9 cellular contexts compared by ENCODE assay signal in the genomic region with DNA sequence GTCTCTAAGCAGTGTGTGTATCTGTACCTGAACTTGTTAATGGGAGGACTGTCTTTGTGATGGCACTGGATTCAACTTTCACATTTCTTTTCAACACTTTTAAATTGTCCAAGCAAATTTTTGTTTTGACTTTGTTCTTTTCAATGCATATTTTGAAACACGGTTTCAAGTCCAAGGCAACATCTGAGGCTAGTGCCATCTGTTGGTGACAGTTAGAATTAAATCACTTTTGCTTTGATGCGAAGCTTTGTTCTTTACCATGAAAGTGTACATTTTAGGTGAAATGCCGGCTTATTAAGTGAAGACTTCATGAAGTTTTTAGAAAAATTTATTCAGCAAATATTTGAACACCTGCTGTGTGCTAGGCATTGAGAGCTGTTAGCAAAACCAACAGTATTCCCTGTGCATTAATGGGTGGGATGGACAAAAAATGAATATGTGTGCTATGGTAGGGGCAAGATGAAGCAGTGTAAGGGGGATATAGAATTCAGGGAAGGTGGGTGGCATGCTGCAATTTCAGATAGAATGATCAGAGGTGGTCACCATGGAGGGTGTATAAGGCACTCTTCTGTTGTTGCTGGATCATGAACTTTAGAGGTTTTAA.
DNase-seq lines count a peak whose midpoint lies in the region; ATAC-seq, FAIRE-seq and TF ChIP-seq lines count a peak whose summit lies in the region.
"Had no signal": no experiment of that assay in that cellular context is flagged by ENCODE, and none has a peak within 500 bp of the region (broad histone marks: within the 10 kb centered on the region; RNA-seq: fewer than 3 reads in every experiment).

No MANE protein-coding gene starts in this region.

- 55% methylated on average over 3 of the region's 3 CpGs for WGBS in right lobe of liver (ENCODE audit: insufficient coverage, low coverage, low lambda C conversion rate, missing lambda C conversion rate)

- no peak for TF ChIP-seq POLR2A in right lobe of liver (IDR thresholded peaks at IDR 0.05)

- H3K27ac Mint-ChIP-seq in activated T-helper 17 cell treated with anti-CD3 and anti-CD28 coated beads, Interleukin-2, amount 50 U/mL, for 72 hours: peak overlapping the region; percentile 86

- H3K4me1 ChIP-seq in right lobe of liver: no peaks in the 10 kb centered on the region

- no peaks in the 10 kb centered on the region for H3K9me3 ChIP-seq in right lobe of liver

- FAIRE-seq in D721Med (lab: Jason Lieb, UNC): peak; percentile 77

- no peaks in the 10 kb centered on the region for H3K27me3 ChIP-seq in right lobe of liver

- TF ChIP-seq CTCF in D721Med (IDR thresholded peaks at IDR 0.05; ENCODE audit: insufficient read depth, missing control alignments) (peak; percentile 49), HFF-Myc (IDR thresholded peaks at IDR 0.05; ENCODE audit: low read depth, low read length, missing control alignments) (peak; percentile 40), right lobe of liver (IDR thresholded peaks at IDR 0.05) (peak; percentile 37 to 61 (median 56))

- no peaks in the 10 kb centered on the region for H3K9me3 Mint-ChIP-seq in activated T-helper 17 cell treated with anti-CD3 and anti-CD28 coated beads, Interleukin-2, amount 50 U/mL, for 72 hours

- H3K27me3 Mint-ChIP-seq in activated T-helper 17 cell treated with anti-CD3 and anti-CD28 coated beads, Interleukin-2, amount 50 U/mL, for 72 hours: no peaks in the 10 kb centered on the region

- no peaks in the 10 kb centered on the region for H3K36me3 ChIP-seq in right lobe of liver

- ATAC-seq in activated T-helper 17 cell treated with anti-CD3 and anti-CD28 coated beads, Interleukin-2, amount 50 U/mL, for 72 hours (replicated peaks): no peak
- ATAC-seq in right lobe of liver: peak; percentile 21 to 54 (median 36)

- H3K4me1 Mint-ChIP-seq in activated T-helper 17 cell treated with anti-CD3 and anti-CD28 coated beads, Interleukin-2, amount 50 U/mL, for 72 hours: peaks cover 27% of the 10 kb centered on the region

- no peak overlapping the region for H3K27ac ChIP-seq in right lobe of liver

- H3K36me3 Mint-ChIP-seq in activated T-helper 17 cell treated with anti-CD3 and anti-CD28 coated beads, Interleukin-2, amount 50 U/mL, for 72 hours (ENCODE audit: low read depth): peaks cover 29% of the 10 kb centered on the region

- H3K4me3 ChIP-seq in HFF-Myc (replicated peaks; ENCODE audit: low read depth, low read length) (no peak overlapping the region), right lobe of liver (no peak overlapping the region)

- intact Hi-C loops in right lobe of liver (cut with DNase I): no loop called here

- DNase-seq in D721Med (ENCODE audit: insufficient read length, low spot score): no peak
- DNase-seq in HFF-Myc (ENCODE audit: extremely low read depth, low read depth): no peak
- DNase-seq in right lobe of liver: no peak
- no peak for DNase-seq in SHP77 treated with DMSO at 0.1 percent for 48 hours (lab: John Stamatoyannopoulos, UW)
- no peak for DNase-seq in NCI-H524 treated with DMSO at 0.1 percent for 48 hours (lab: John Stamatoyannopoulos, UW)
- DNase-seq in NCI-H1092 (lab: John Stamatoyannopoulos, UW): no peak
- DNase-seq in NCI-H2107 (lab: John Stamatoyannopoulos, UW): no peak
- DNase-seq: T-helper 9 cell had no signal

- peak overlapping the region; percentile 27 for H3K4me3 Mint-ChIP-seq in activated T-helper 17 cell treated with anti-CD3 and anti-CD28 coated beads, Interleukin-2, amount 50 U/mL, for 72 hours
